ENCODE assay signal across 12 cellular contexts in genomic region chr17:64694207-64694606, GRCh38. TPM values are rescaled to one million over a fixed set of nuclear protein-coding genes. Genes with fewer than 3 reads are reported as not detected.
DNase-seq lines count a peak whose midpoint lies in the region; FAIRE-seq and TF ChIP-seq lines count a peak whose summit lies in the region.
"Had no signal": no experiment of that assay in that cellular context is flagged by ENCODE, and none has a peak within 500 bp of the region (broad histone marks: within the 10 kb centered on the region; RNA-seq: fewer than 3 reads in every experiment).

No MANE protein-coding gene starts in this region.

- peak overlapping the region; percentile 16 for H3K4me2 ChIP-seq in keratinocyte (ENCODE audit: control insufficient read depth, extremely low read depth, insufficient read depth, low read depth, low read length)

- H3K9me3 ChIP-seq in keratinocyte (ENCODE audit: control insufficient read depth, low read depth, low read length) (no peaks in the 10 kb centered on the region), thyroid gland (no peaks in the 10 kb centered on the region)
- H3K9me3 ChIP-seq: suprapubic skin had no signal

- no peak for TF ChIP-seq POLR2A in thyroid gland (IDR thresholded peaks at IDR 0.05)

- no peak for TF ChIP-seq CTCF in keratinocyte (optimal IDR thresholded peaks at IDR 0.05 in 1 of 3, IDR thresholded peaks at IDR 0.05 in 1 of 3, conservative IDR thresholded peaks at IDR 0.05 in 1 of 3; ENCODE audit: extremely low read depth in 1 of 3, insufficient read depth in 2 of 3, low read length in 3 of 3)
- no peak for TF ChIP-seq CTCF in thyroid gland (IDR thresholded peaks at IDR 0.05)
- no peak for TF ChIP-seq CTCF in endothelial cell (IDR thresholded peaks at IDR 0.05; ENCODE audit: unreplicated experiment)
- TF ChIP-seq CTCF in mesothelial cell of epicardium (IDR thresholded peaks at IDR 0.05; ENCODE audit: unreplicated experiment) = no peak

- intact Hi-C loops in thyroid gland (cut with DNase I) = no loop called here

- no peak overlapping the region for H2AFZ ChIP-seq in keratinocyte (ENCODE audit: control insufficient read depth, low read length)

- DNase-seq in M059J (ENCODE audit: low read depth) (peak; percentile 97), astrocyte of the hippocampus (ENCODE audit: low read depth, low spot score) (peak; percentile 89), keratinocyte (ENCODE audit: low read depth, low spot score) (no peak), thyroid gland (peak; percentile 64 to 79), NCI-H774 (lab: John Stamatoyannopoulos, UW) (no peak), endothelial cell (ENCODE audit: low spot score) (no peak), mesothelial cell of epicardium (ENCODE audit: low spot score in 2 of 2, unreplicated experiment in 2 of 2) (no peak)
- DNase-seq in stimulated activated CD8-positive, alpha-beta memory T cell treated with anti-CD3 and anti-CD28 coated beads, Interleukin-4, amount 100 ng/mL, for 48 hours = no peak
- DNase-seq: NCI-H1092; stimulated activated CD4-positive, alpha-beta T cell treated with anti-CD3 and anti-CD28 coated beads, Interleukin-12 subunit alpha, Interleukin-12 subunit beta, amount 100 ng/mL, for 4 hours had no signal

- H3K27me3 ChIP-seq in keratinocyte (ENCODE audit: control insufficient read depth, extremely low read depth, insufficient read depth, low read length) (no peaks in the 10 kb centered on the region), thyroid gland (no peaks in the 10 kb centered on the region)
- H3K27me3 ChIP-seq: suprapubic skin had no signal

- dilution Hi-C loops in keratinocyte (cut with MboI; ENCODE audit: extremely low pct_ligation_motif_present, low sequenced_read_pairs) = no loop called here

- no peaks in the 10 kb centered on the region for H4K20me1 ChIP-seq in keratinocyte (ENCODE audit: control insufficient read depth, extremely low read depth, insufficient read depth, low read length)

- H3K36me3 ChIP-seq in keratinocyte (ENCODE audit: control insufficient read depth in 2 of 2, extremely low read depth in 1 of 2, insufficient read depth in 2 of 2, low read length in 2 of 2) (no peaks in the 10 kb centered on the region), thyroid gland (no peaks in the 10 kb centered on the region)
- H3K36me3 ChIP-seq: suprapubic skin had no signal

- H3K27ac Mint-ChIP-seq in endothelial cell (ENCODE audit: unreplicated experiment) (no peak overlapping the region), mesothelial cell of epicardium (no peak overlapping the region)

- H3K9me1 ChIP-seq in keratinocyte (ENCODE audit: control insufficient read depth, extremely low read depth, insufficient read depth, low read length) = no peaks in the 10 kb centered on the region

- no peak overlapping the region for H3K4me3 ChIP-seq in keratinocyte (ENCODE audit: control insufficient read depth in 2 of 3, extremely low read depth in 1 of 3, insufficient read depth in 2 of 3, low read depth in 1 of 3, low read length in 3 of 3)
- H3K4me3 ChIP-seq in thyroid gland (replicated peaks in 1 of 3) = no peak overlapping the region
- H3K4me3 ChIP-seq: suprapubic skin had no signal

- H3K4me3 Mint-ChIP-seq in endothelial cell (ENCODE audit: unreplicated experiment) (no peak overlapping the region), mesothelial cell of epicardium (no peak overlapping the region)

- H3K79me2 ChIP-seq in keratinocyte (ENCODE audit: control insufficient read depth, insufficient read depth, low read length) = no peaks in the 10 kb centered on the region

- FAIRE-seq in keratinocyte (lab: Jason Lieb, UNC) = no peak
- FAIRE-seq: H1 had no signal

- H3K4me1 ChIP-seq in keratinocyte (ENCODE audit: control insufficient read depth, extremely low read depth, insufficient read depth, low read length) = peaks cover 6% of the 10 kb centered on the region
- H3K4me1 ChIP-seq in thyroid gland = peaks cover 0 to 6% of the 10 kb centered on the region in 2 donors

- H3K9ac ChIP-seq in keratinocyte (ENCODE audit: control insufficient read depth, extremely low read depth, insufficient read depth, low read length) = no peak overlapping the region

- H3K27ac ChIP-seq in keratinocyte (ENCODE audit: control insufficient read depth, insufficient read depth, low read length) = no peak overlapping the region
- H3K27ac ChIP-seq in thyroid gland = peak overlapping the region in 1 of 3 donors; percentile 1
- H3K27ac ChIP-seq: suprapubic skin had no signal

- WGBS in thyroid gland, 2 donors = 29 to 31% methylated on average over 5 of the region's 5 CpGs

- H3K9me3 Mint-ChIP-seq in endothelial cell (ENCODE audit: unreplicated experiment) = no peaks in the 10 kb centered on the region
- H3K9me3 Mint-ChIP-seq in mesothelial cell of epicardium = no peaks in the 10 kb centered on the region

- H3K36me3 Mint-ChIP-seq in endothelial cell (ENCODE audit: low read depth, unreplicated experiment) (no peaks in the 10 kb centered on the region), mesothelial cell of epicardium (no peaks in the 10 kb centered on the region)

- H3K27me3 Mint-ChIP-seq in endothelial cell (ENCODE audit: unreplicated experiment) = no peaks in the 10 kb centered on the region
- H3K27me3 Mint-ChIP-seq in mesothelial cell of epicardium (ENCODE audit: low read depth) = peaks cover 3% of the 10 kb centered on the region

- no peaks in the 10 kb centered on the region for H3K4me1 Mint-ChIP-seq in endothelial cell (ENCODE audit: unreplicated experiment)
- H3K4me1 Mint-ChIP-seq in mesothelial cell of epicardium = no peaks in the 10 kb centered on the region

RNA-seq across cellular contexts. Expression of gene SMURF2, which starts 32.1 kb away (rescaled TPM):
- total RNA-seq in M059J (2014; rRNA removed; shearing (Covaris generic)) = 43.3 and 68.7 TPM in 2 replicates
- 50.2 to 136 TPM (median 128 TPM) in 3 replicates for polyA plus RNA-seq in keratinocyte
- polyA plus RNA-seq in keratinocyte (2011; ENCODE audit: low read depth) = 23.7 TPM
- 56.4 and 91.8 TPM in 2 replicates for polyA plus RNA-seq in keratinocyte (2011; cell fraction: cytosol; rRNA removed)
- polyA plus RNA-seq in keratinocyte (2011; cell fraction: nucleus; rRNA removed) = 92.4 and 110 TPM in 2 replicates
- 15.5 and 140 TPM in 2 replicates for polyA plus RNA-seq in keratinocyte (2012; ENCODE audit: low replicate concordance)
- polyA minus RNA-seq in keratinocyte = 87.3 to 270 TPM (median 122 TPM) in 3 replicates
- 76.4 TPM for polyA minus RNA-seq in keratinocyte (2011; cell fraction: cytosol; rRNA and poly(A)+ RNA removed)
- 75.9 and 171 TPM in 2 replicates for polyA minus RNA-seq in keratinocyte (2011; cell fraction: nucleus; rRNA and poly(A)+ RNA removed)
- total RNA-seq in thyroid gland (10 to 100 TPM; 26.3 to 39.0 (median 29.6) TPM), endothelial cell (ENCODE audit: unreplicated experiment) (69.2 TPM), mesothelial cell of epicardium (39.9 to 41.2 TPM (median 40.1 TPM) in 3 replicates)

Comparison
In these comparisons a context has a peak if more than half of its experiments do, and no peak if none do; other contexts are left out.
1. DNase-seq: peak in M059J (single experiment), astrocyte of the hippocampus (single experiment) and thyroid gland (2 of 2); none in keratinocyte (single experiment), NCI-H774 (single experiment), endothelial cell (single experiment), mesothelial cell of epicardium (0 of 2) and stimulated activated CD8-positive, alpha-beta memory T cell treated with anti-CD3 and anti-CD28 coated beads, Interleukin-4, amount 100 ng/mL, for 48 hours (single experiment).